Comparison of ENCODE assay signal across 1 cellular context in genomic region chr20:622161-622560, GRCh38.
TF ChIP-seq lines count a peak whose summit lies in the region.

No MANE protein-coding gene starts in this region.

TF ChIP-seq in H1, 55 proteins besides CTCF, POLR2A, EP300 and RAD21:
- TF ChIP-seq TCF12 (IDR thresholded peaks at IDR 0.05; ENCODE audit: low read depth, low read length), result no peak
- TF ChIP-seq, protein P1, sequence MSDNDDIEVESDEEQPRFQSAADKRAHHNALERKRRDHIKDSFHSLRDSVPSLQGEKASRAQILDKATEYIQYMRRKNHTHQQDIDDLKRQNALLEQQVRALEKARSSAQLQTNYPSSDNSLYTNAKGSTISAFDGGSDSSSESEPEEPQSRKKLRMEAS (IDR thresholded peaks at IDR 0.05), result no peak
- TF ChIP-seq POU5F1 (IDR thresholded peaks at IDR 0.05; ENCODE audit: low read depth, low read length), result no peak
- no peak for TF ChIP-seq TBP (IDR thresholded peaks at IDR 0.05; ENCODE audit: low read depth, low read length)
- no peak for TF ChIP-seq SUZ12 (IDR thresholded peaks at IDR 0.05; ENCODE audit: low read length)
- TF ChIP-seq MAFK (IDR thresholded peaks at IDR 0.05; ENCODE audit: low read depth, low read length), result no peak
- no peak for TF ChIP-seq BRCA1 (IDR thresholded peaks at IDR 0.05; ENCODE audit: low read depth, low read length)
- TF ChIP-seq USF2 (IDR thresholded peaks at IDR 0.05; ENCODE audit: low read length), result no peak
- TF ChIP-seq CHD2 (IDR thresholded peaks at IDR 0.05; ENCODE audit: low read length), result no peak
- TF ChIP-seq NANOG (IDR thresholded peaks at IDR 0.05; ENCODE audit: insufficient read depth, low read depth, low read length, poor library complexity, severe bottlenecking), result no peak
- TF ChIP-seq SP1 (IDR thresholded peaks at IDR 0.05; ENCODE audit: low read depth, low read length), result no peak
- TF ChIP-seq KDM4A (IDR thresholded peaks at IDR 0.05; ENCODE audit: low read depth, low read length, severe bottlenecking), result no peak
- TF ChIP-seq E2F6 (IDR thresholded peaks at IDR 0.05), result no peak
